In genomic region chr19:7919681-7920519, GRCh38 we compare ENCODE assay signal across 1 cellular context.
TF ChIP-seq lines count a peak whose summit lies in the region.

A gene with protein sequence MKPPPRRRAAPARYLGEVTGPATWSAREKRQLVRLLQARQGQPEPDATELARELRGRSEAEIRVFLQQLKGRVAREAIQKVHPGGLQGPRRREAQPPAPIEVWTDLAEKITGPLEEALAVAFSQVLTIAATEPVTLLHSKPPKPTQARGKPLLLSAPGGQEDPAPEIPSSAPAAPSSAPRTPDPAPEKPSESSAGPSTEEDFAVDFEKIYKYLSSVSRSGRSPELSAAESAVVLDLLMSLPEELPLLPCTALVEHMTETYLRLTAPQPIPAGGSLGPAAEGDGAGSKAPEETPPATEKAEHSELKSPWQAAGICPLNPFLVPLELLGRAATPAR (plus strand): TSS chr19:7920338. CDS start chr19:7920367, 29 bp downstream.

TF ChIP-seq in HepG2, 621 proteins besides CTCF, POLR2A, EP300 and RAD21 (continued from another document and continues in another):
- TF ChIP-seq ZNF883 (CRISPR knock-in tag; IDR thresholded peaks at IDR 0.05; ENCODE audit: not compliant biosample characterization) (peak; percentile 33), ZNF569 (CRISPR knock-in tag; IDR thresholded peaks at IDR 0.05; ENCODE audit: borderline replicate concordance) (no peak), ZNF282 (IDR thresholded peaks at IDR 0.05; ENCODE audit: partially characterized antibody) (no peak), ZNF567 (CRISPR knock-in tag; IDR thresholded peaks at IDR 0.05; ENCODE audit: borderline replicate concordance) (no peak; the same call in 1 of the 2 replicates), ZNF343 (CRISPR knock-in tag; IDR thresholded peaks at IDR 0.05) (no peak), ZNF839 (CRISPR knock-in tag; IDR thresholded peaks at IDR 0.05; ENCODE audit: borderline replicate concordance) (no peak), MLLT10 (CRISPR knock-in tag; IDR thresholded peaks at IDR 0.05) (no peak), SOX13 (IDR thresholded peaks at IDR 0.05) (no peak), SOX13 (CRISPR knock-in tag; conservative IDR thresholded peaks at IDR 0.05 in 1 of 2, IDR thresholded peaks at IDR 0.05 in 1 of 2) (peak in 1 of 2 experiments; percentile 41; a peak in 1 of 4 replicates), JUNB (CRISPR knock-in tag; IDR thresholded peaks at IDR 0.05; ENCODE audit: borderline replicate concordance) (no peak), MEF2D (CRISPR knock-in tag; IDR thresholded peaks at IDR 0.05) (peak; percentile 67; the same call in 1 of the 2 replicates), ZNF441 (CRISPR knock-in tag; IDR thresholded peaks at IDR 0.05; ENCODE audit: borderline replicate concordance) (peak; percentile 55; the same call in 1 of the 2 replicates), BORCS8-MEF2B (CRISPR knock-in tag; IDR thresholded peaks at IDR 0.05) (no peak), HOXA5 (CRISPR knock-in tag; IDR thresholded peaks at IDR 0.05) (no peak), ZNF558 (CRISPR knock-in tag; IDR thresholded peaks at IDR 0.05; ENCODE audit: borderline replicate concordance) (no peak; the same call in 1 of the 2 replicates), ZNF564 (CRISPR knock-in tag; IDR thresholded peaks at IDR 0.05) (peak; percentile 74; the same call in 1 of the 2 replicates), ZNF484 (CRISPR knock-in tag; IDR thresholded peaks at IDR 0.05; ENCODE audit: borderline replicate concordance, low read depth) (no peak), HDAC1 (CRISPR knock-in tag; IDR thresholded peaks at IDR 0.05) (peak; percentile 88), ZBTB14 (CRISPR knock-in tag; IDR thresholded peaks at IDR 0.05) (no peak), SP1 (IDR thresholded peaks at IDR 0.05) (peak; percentile 85; the same call in 1 of the 2 replicates), SP1 (CRISPR knock-in tag; IDR thresholded peaks at IDR 0.05) (peak; percentile 98), SIX1 (CRISPR knock-in tag; IDR thresholded peaks at IDR 0.05; ENCODE audit: borderline replicate concordance) (peak; percentile 58; the same call in 1 of the 2 replicates), PBX2 (CRISPR knock-in tag; IDR thresholded peaks at IDR 0.05) (no peak), ZBTB25 (CRISPR knock-in tag; IDR thresholded peaks at IDR 0.05) (peak; percentile 94), ZNF431 (CRISPR knock-in tag; IDR thresholded peaks at IDR 0.05; ENCODE audit: borderline replicate concordance, low read depth) (no peak), AGO2 (optimal IDR thresholded peaks at IDR 0.05; ENCODE audit: low read depth, low read length) (peak; percentile 71), EEA1 (CRISPR knock-in tag; IDR thresholded peaks at IDR 0.05; ENCODE audit: borderline replicate concordance) (peak; percentile 64; the same call in 1 of the 2 replicates), IKZF1 (IDR thresholded peaks at IDR 0.05) (no peak), MBNL3 (CRISPR knock-in tag; conservative IDR thresholded peaks at IDR 0.05) (no peak), ZNF354B (CRISPR knock-in tag; IDR thresholded peaks at IDR 0.05) (no peak), KLF6 (CRISPR knock-in tag; IDR thresholded peaks at IDR 0.05) (peak; percentile 60; the same call in 1 of the 2 replicates), FOXA1 (IDR thresholded peaks at IDR 0.05) (no peak), FOXA1 (CRISPR knock-in tag; IDR thresholded peaks at IDR 0.05) (no peak), SUZ12 (IDR thresholded peaks at IDR 0.05; ENCODE audit: low read depth, low read length) (no peak), ATF4 (CRISPR knock-in tag; IDR thresholded peaks at IDR 0.05) (no peak), ZNF709 (CRISPR knock-in tag; IDR thresholded peaks at IDR 0.05) (no peak), ZNF446 (CRISPR knock-in tag; IDR thresholded peaks at IDR 0.05) (no peak; the same call in 1 of the 2 replicates), NFATC3 (CRISPR knock-in tag; IDR thresholded peaks at IDR 0.05) (no peak), ATF3 (CRISPR knock-in tag; IDR thresholded peaks at IDR 0.05) (peak; percentile 28; the same call in 1 of the 2 replicates)
- TF ChIP-seq, protein P1, sequence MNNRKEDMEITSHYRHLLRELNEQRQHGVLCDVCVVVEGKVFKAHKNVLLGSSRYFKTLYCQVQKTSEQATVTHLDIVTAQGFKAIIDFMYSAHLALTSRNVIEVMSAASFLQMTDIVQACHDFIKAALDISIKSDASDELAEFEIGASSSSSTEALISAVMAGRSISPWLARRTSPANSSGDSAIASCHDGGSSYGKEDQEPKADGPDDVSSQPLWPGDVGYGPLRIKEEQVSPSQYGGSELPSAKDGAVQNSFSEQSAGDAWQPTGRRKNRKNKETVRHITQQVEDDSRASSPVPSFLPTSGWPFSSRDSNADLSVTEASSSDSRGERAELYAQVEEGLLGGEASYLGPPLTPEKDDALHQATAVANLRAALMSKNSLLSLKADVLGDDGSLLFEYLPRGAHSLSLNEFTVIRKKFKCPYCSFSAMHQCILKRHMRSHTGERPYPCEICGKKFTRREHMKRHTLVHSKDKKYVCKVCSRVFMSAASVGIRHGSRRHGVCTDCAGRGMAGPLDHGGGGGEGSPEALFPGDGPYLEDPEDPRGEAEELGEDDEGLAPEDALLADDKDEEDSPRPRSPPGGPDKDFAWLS (CRISPR knock-in tag; IDR thresholded peaks at IDR 0.05; ENCODE audit: borderline replicate concordance) = no peak
- TF ChIP-seq, protein P2, sequence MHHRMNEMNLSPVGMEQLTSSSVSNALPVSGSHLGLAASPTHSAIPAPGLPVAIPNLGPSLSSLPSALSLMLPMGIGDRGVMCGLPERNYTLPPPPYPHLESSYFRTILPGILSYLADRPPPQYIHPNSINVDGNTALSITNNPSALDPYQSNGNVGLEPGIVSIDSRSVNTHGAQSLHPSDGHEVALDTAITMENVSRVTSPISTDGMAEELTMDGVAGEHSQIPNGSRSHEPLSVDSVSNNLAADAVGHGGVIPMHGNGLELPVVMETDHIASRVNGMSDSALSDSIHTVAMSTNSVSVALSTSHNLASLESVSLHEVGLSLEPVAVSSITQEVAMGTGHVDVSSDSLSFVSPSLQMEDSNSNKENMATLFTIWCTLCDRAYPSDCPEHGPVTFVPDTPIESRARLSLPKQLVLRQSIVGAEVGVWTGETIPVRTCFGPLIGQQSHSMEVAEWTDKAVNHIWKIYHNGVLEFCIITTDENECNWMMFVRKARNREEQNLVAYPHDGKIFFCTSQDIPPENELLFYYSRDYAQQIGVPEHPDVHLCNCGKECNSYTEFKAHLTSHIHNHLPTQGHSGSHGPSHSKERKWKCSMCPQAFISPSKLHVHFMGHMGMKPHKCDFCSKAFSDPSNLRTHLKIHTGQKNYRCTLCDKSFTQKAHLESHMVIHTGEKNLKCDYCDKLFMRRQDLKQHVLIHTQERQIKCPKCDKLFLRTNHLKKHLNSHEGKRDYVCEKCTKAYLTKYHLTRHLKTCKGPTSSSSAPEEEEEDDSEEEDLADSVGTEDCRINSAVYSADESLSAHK (CRISPR knock-in tag; IDR thresholded peaks at IDR 0.05; ENCODE audit: borderline replicate concordance) = no peak
- TF ChIP-seq, protein P3, sequence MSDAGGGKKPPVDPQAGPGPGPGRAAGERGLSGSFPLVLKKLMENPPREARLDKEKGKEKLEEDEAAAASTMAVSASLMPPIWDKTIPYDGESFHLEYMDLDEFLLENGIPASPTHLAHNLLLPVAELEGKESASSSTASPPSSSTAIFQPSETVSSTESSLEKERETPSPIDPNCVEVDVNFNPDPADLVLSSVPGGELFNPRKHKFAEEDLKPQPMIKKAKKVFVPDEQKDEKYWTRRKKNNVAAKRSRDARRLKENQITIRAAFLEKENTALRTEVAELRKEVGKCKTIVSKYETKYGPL (CRISPR knock-in tag; IDR thresholded peaks at IDR 0.05) = 0 out of 2 replicates have a peak, but pooled peaks have one; percentile 53
- TF ChIP-seq, protein P4, sequence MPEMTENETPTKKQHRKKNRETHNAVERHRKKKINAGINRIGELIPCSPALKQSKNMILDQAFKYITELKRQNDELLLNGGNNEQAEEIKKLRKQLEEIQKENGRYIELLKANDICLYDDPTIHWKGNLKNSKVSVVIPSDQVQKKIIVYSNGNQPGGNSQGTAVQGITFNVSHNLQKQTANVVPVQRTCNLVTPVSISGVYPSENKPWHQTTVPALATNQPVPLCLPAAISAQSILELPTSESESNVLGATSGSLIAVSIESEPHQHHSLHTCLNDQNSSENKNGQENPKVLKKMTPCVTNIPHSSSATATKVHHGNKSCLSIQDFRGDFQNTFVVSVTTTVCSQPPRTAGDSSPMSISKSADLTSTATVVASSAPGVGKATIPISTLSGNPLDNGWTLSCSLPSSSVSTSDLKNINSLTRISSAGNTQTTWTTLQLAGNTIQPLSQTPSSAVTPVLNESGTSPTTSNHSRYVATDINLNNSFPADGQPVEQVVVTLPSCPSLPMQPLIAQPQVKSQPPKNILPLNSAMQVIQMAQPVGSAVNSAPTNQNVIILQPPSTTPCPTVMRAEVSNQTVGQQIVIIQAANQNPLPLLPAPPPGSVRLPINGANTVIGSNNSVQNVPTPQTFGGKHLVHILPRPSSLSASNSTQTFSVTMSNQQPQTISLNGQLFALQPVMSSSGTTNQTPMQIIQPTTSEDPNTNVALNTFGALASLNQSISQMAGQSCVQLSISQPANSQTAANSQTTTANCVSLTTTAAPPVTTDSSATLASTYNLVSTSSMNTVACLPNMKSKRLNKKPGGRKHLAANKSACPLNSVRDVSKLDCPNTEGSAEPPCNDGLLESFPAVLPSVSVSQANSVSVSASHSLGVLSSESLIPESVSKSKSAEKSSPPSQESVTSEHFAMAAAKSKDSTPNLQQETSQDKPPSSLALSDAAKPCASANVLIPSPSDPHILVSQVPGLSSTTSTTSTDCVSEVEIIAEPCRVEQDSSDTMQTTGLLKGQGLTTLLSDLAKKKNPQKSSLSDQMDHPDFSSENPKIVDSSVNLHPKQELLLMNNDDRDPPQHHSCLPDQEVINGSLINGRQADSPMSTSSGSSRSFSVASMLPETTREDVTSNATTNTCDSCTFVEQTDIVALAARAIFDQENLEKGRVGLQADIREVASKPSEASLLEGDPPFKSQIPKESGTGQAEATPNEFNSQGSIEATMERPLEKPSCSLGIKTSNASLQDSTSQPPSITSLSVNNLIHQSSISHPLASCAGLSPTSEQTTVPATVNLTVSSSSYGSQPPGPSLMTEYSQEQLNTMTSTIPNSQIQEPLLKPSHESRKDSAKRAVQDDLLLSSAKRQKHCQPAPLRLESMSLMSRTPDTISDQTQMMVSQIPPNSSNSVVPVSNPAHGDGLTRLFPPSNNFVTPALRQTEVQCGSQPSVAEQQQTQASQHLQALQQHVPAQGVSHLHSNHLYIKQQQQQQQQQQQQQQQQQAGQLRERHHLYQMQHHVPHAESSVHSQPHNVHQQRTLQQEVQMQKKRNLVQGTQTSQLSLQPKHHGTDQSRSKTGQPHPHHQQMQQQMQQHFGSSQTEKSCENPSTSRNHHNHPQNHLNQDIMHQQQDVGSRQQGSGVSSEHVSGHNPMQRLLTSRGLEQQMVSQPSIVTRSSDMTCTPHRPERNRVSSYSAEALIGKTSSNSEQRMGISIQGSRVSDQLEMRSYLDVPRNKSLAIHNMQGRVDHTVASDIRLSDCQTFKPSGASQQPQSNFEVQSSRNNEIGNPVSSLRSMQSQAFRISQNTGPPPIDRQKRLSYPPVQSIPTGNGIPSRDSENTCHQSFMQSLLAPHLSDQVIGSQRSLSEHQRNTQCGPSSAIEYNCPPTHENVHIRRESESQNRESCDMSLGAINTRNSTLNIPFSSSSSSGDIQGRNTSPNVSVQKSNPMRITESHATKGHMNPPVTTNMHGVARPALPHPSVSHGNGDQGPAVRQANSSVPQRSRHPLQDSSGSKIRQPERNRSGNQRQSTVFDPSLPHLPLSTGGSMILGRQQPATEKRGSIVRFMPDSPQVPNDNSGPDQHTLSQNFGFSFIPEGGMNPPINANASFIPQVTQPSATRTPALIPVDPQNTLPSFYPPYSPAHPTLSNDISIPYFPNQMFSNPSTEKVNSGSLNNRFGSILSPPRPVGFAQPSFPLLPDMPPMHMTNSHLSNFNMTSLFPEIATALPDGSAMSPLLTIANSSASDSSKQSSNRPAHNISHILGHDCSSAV (CRISPR knock-in tag; IDR thresholded peaks at IDR 0.05; ENCODE audit: borderline replicate concordance) = no peak
